1 cellular context compared by ENCODE assay signal in genomic region chr9:70566066-70566465, GRCh38.
TF ChIP-seq lines count a peak whose summit lies in the region.

No MANE protein-coding gene starts in this region.

TF ChIP-seq in GM23338, 12 proteins besides CTCF, POLR2A, EP300 and RAD21 (continued from another document):
- TF ChIP-seq REST (IDR thresholded peaks at IDR 0.05; ENCODE audit: unreplicated experiment): no peak
TF ChIP-seq in GM23338: peak in this region for 0.
